26 cellular contexts compared by ENCODE assay signal in the genomic region with DNA sequence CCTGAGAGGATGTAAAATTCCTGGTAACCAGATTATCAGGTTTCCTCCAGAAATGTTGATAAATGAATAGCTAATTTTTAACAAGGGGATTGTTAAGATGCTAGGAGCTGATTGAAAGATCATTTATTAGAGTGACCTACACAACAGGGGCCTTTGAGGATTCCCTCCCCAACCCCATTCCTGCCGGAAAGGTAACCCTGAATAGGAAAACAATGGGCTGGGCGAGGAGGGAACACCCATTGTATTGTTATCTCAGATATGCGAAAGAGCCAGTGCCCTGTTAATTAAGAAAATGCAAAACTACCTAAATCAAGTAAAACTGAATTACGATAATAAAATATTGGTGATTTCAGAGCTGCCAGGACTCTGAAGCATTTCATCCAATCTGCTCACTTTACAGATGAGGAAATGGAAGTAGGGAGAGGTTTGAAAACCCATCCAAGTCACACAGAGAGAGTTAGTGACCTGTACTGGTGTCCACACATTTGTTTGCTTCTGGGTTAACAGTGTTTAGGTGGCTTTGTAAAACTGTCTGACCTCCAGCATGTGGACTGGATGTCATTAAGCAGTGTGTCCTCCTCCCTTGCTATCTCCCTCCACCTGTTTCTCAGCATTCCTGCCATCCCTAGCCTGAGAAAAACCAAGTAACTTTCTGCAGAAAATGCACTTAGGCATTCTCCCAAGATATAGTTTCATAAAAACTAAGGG.
DNase-seq lines count a peak whose midpoint lies in the region; ATAC-seq, FAIRE-seq and TF ChIP-seq lines count a peak whose summit lies in the region.
"Had no signal": no experiment of that assay in that cellular context is flagged by ENCODE, and none has a peak within 500 bp of the region (broad histone marks: within the 10 kb centered on the region; RNA-seq: fewer than 3 reads in every experiment).

No MANE protein-coding gene starts in this region.

- H3K27me3 ChIP-seq in H9 (ENCODE audit: insufficient read depth, low read length): no peaks in the 10 kb centered on the region
- H3K27me3 ChIP-seq in liver (ENCODE audit: control insufficient read depth in 4 of 4, insufficient read depth in 4 of 4, low read length in 3 of 4): no peaks in the 10 kb centered on the region
- H3K27me3 ChIP-seq: BLaER1 treated with 17β-estradiol and CSF1 and Interleukin-3, amounts not matched to agents 10 nM and 100 nM; MG63; SJSA1 had no signal

- H3K4me1 ChIP-seq in H9 (ENCODE audit: insufficient read depth, low read length) (peaks cover 4% of the 10 kb centered on the region), liver (ENCODE audit: control insufficient read depth in 4 of 4, insufficient read depth in 4 of 4, low read length in 3 of 4) (peaks cover 4 to 11% (median 9%) of the 10 kb centered on the region in 4 donors)
- H3K4me1 ChIP-seq: A549; BLaER1 treated with 17β-estradiol and CSF1 and Interleukin-3, amounts not matched to agents 10 nM and 100 nM; SJSA1 had no signal

- H3K14ac ChIP-seq in H9 (ENCODE audit: insufficient read depth, low read length): no peak overlapping the region

- H3T11ph ChIP-seq in H9 (ENCODE audit: low read length): no peak overlapping the region

- H3K18ac ChIP-seq in H9 (ENCODE audit: insufficient read length, low read depth, low read length): no peak overlapping the region

- H3K9ac ChIP-seq in H9 (ENCODE audit: extremely low read depth, insufficient read length, low read length): no peak overlapping the region
- no peak overlapping the region for H3K9ac ChIP-seq in liver (ENCODE audit: low read depth in 1 of 2, low read length in 2 of 2)
- H3K9ac ChIP-seq: BLaER1 treated with 17β-estradiol and CSF1 and Interleukin-3, amounts not matched to agents 10 nM and 100 nM had no signal

- no peak overlapping the region for H3K4ac ChIP-seq in H9 (ENCODE audit: low read depth, low read length)

- peak overlapping the region in 2 of 3 experiments; percentile 18 to 39; a peak in 1 of 7 replicates for H3K27ac Mint-ChIP-seq in H9
- H3K27ac Mint-ChIP-seq in WTC11: no peak overlapping the region
- peak overlapping the region; percentile 90 for H3K27ac Mint-ChIP-seq in type B pancreatic cell
- H3K27ac Mint-ChIP-seq in activated naive CD4-positive, alpha-beta T cell treated with anti-CD3 and anti-CD28 coated beads, Interleukin-2, amount 50 U/mL, for 72 hours: no peak overlapping the region
- H3K27ac Mint-ChIP-seq: CD4-positive, alpha-beta T cell had no signal

- CTCF ChIA-PET in WTC11 (lab: Charles Lee): no interaction called here

- peak in 1 of 2 donors; percentile 46 for TF ChIP-seq RAD21 in liver (IDR thresholded peaks at IDR 0.05)

- no peak overlapping the region for H2AFZ ChIP-seq in H9 (ENCODE audit: low read length)

- no peak overlapping the region for H3K23ac ChIP-seq in H9 (ENCODE audit: insufficient read length, low read depth, low read length)

- no peaks in the 10 kb centered on the region for H4K20me1 ChIP-seq in H9 (ENCODE audit: control insufficient read depth, insufficient read depth, insufficient read length)
- H4K20me1 ChIP-seq: BLaER1 treated with 17β-estradiol and CSF1 and Interleukin-3, amounts not matched to agents 10 nM and 100 nM had no signal

- FAIRE-seq in D721Med (lab: Jason Lieb, UNC): no peak
- FAIRE-seq: A549, GM12878, H54, HTR-8/SVneo had no signal

- no peak overlapping the region for H3K56ac ChIP-seq in H9 (ENCODE audit: insufficient read length, low read depth, low read length)

- H3K27ac ChIP-seq in H9 (ENCODE audit: insufficient read length, low read depth, low read length) (no peak overlapping the region), liver (ENCODE audit: low read depth in 1 of 2, low read length in 2 of 2) (no peak overlapping the region)
- H3K27ac ChIP-seq: A549; BLaER1 treated with 17β-estradiol and CSF1 and Interleukin-3, amounts not matched to agents 10 nM and 100 nM; SJSA1 had no signal

- H3K9me3 ChIP-seq in H9 (ENCODE audit: control insufficient read depth, low read depth, low read length) (no peaks in the 10 kb centered on the region), liver (ENCODE audit: control insufficient read depth in 4 of 4, low read length in 3 of 4) (no peaks in the 10 kb centered on the region)
- H3K9me3 ChIP-seq: A549; BLaER1 treated with 17β-estradiol and CSF1 and Interleukin-3, amounts not matched to agents 10 nM and 100 nM; MG63; SJSA1 had no signal

- WGBS in H9 (ENCODE audit: extremely low coverage, insufficient read length, low lambda C conversion rate): no CpG with 5 or more reads among the region's 4 CpGs
- WGBS in liver: 67% methylated on average over 4 of the region's 4 CpGs

- H3K36me3 ChIP-seq in liver (ENCODE audit: control insufficient read depth in 4 of 4, insufficient read depth in 3 of 4, low read depth in 1 of 4, low read length in 3 of 4): no peaks in the 10 kb centered on the region
- H3K36me3 ChIP-seq: BLaER1 treated with 17β-estradiol and CSF1 and Interleukin-3, amounts not matched to agents 10 nM and 100 nM; MG63; SJSA1 had no signal

- H2AK5ac ChIP-seq in H9 (ENCODE audit: insufficient read length, low read length): no peak overlapping the region

- ATAC-seq in WTC11: peak; percentile 60
- ATAC-seq in activated naive CD4-positive, alpha-beta T cell treated with anti-CD3 and anti-CD28 coated beads, Interleukin-2, amount 50 U/mL, for 72 hours: no peak
- ATAC-seq: A549, GM12878, PC-3, Right ventricle myocardium inferior had no signal

- H3K36me3 Mint-ChIP-seq in H9 (ENCODE audit: insufficient read depth in 1 of 3, low read depth in 3 of 3) (no peaks in the 10 kb centered on the region), WTC11 (no peaks in the 10 kb centered on the region), type B pancreatic cell (no peaks in the 10 kb centered on the region)
- no peaks in the 10 kb centered on the region for H3K36me3 Mint-ChIP-seq in activated naive CD4-positive, alpha-beta T cell treated with anti-CD3 and anti-CD28 coated beads, Interleukin-2, amount 50 U/mL, for 72 hours

- no peak overlapping the region for H2BK5ac ChIP-seq in H9 (ENCODE audit: insufficient read length, low read length)

- H3K4me2 ChIP-seq in H9 (ENCODE audit: insufficient read depth, insufficient read length, low read length): no peak overlapping the region
- H3K4me2 ChIP-seq: A549; BLaER1 treated with 17β-estradiol and CSF1 and Interleukin-3, amounts not matched to agents 10 nM and 100 nM had no signal

- H2BK15ac ChIP-seq in H9 (ENCODE audit: low read depth, low read length): no peak overlapping the region

- no peak overlapping the region for H2BK20ac ChIP-seq in H9 (ENCODE audit: low read depth, low read length, poor library complexity, severe bottlenecking)

- no peak for DNase-seq in H9
- no peak for DNase-seq in WTC11 (ENCODE audit: low spot score)
- no peak for DNase-seq in type B pancreatic cell (ENCODE audit: extremely low spot score, unreplicated experiment)
- no peak for DNase-seq in D721Med (ENCODE audit: insufficient read length, low spot score)
- DNase-seq in activated naive CD4-positive, alpha-beta T cell treated with anti-CD3 and anti-CD28 coated beads, Interleukin-2, amount 50 U/mL, for 72 hours (ENCODE audit: low spot score in 2 of 2): no peak
- no peak for DNase-seq in NCI-H345 (lab: John Stamatoyannopoulos, UW)
- DNase-seq: AML-193; CD4-positive, alpha-beta T cell; DMS 273 treated with DMSO at 0.1 percent for 48 hours; DMS79; EL; GDM1; KBM-7; MG63; NCI-H1105 treated with DMSO at 0.1 percent for 48 hours; NCI-H2029; PC-3; T-helper 1 cell had no signal

- no peaks in the 10 kb centered on the region for H3K79me1 ChIP-seq in H9 (ENCODE audit: insufficient read depth, low read depth, low read length, poor library complexity, severe bottlenecking)

- no peak for TF ChIP-seq CTCF in H9 (conservative IDR thresholded peaks at IDR 0.05)
- no peak for TF ChIP-seq CTCF in WTC11 (IDR thresholded peaks at IDR 0.05)
- no peak for TF ChIP-seq CTCF in liver (IDR thresholded peaks at IDR 0.05; ENCODE audit: low read depth, low read length, missing input control)
- no peak for TF ChIP-seq CTCF in type B pancreatic cell (conservative IDR thresholded peaks at IDR 0.05)
- no peak for TF ChIP-seq CTCF in D721Med (IDR thresholded peaks at IDR 0.05; ENCODE audit: insufficient read depth, missing control alignments)

- no peaks in the 10 kb centered on the region; the same call in 1 of the 2 replicates for H3K27me3 Mint-ChIP-seq in H9 (ENCODE audit: low read depth)
- no peaks in the 10 kb centered on the region for H3K27me3 Mint-ChIP-seq in WTC11 (ENCODE audit: low read depth)
- H3K27me3 Mint-ChIP-seq in type B pancreatic cell: no peaks in the 10 kb centered on the region
- H3K27me3 Mint-ChIP-seq: CD4-positive, alpha-beta T cell had no signal

- H3K23me2 ChIP-seq in H9 (ENCODE audit: insufficient read length, low read depth, low read length, poor library complexity, severe bottlenecking): no peaks in the 10 kb centered on the region

- H3K4me1 Mint-ChIP-seq in H9: peaks cover 11 to 17% of the 10 kb centered on the region in 2 experiments
- H3K4me1 Mint-ChIP-seq in WTC11: peaks cover 12% of the 10 kb centered on the region
- H3K4me1 Mint-ChIP-seq in type B pancreatic cell (ENCODE audit: unreplicated experiment): peaks cover 5% of the 10 kb centered on the region

- H4K5ac ChIP-seq in H9 (ENCODE audit: insufficient read length, low read depth, low read length): no peak overlapping the region

- H4K8ac ChIP-seq in H9 (replicated peaks; ENCODE audit: insufficient read length, low read depth, low read length): no peak overlapping the region

- no peak overlapping the region for H2BK12ac ChIP-seq in H9 (ENCODE audit: insufficient read length, low read depth, low read length)

- H3K4me3 Mint-ChIP-seq in H9 (no peak overlapping the region), WTC11 (no peak overlapping the region), type B pancreatic cell (peak overlapping the region; percentile 58)
- H3K4me3 Mint-ChIP-seq: CD4-positive, alpha-beta T cell had no signal

- H4K91ac ChIP-seq in H9 (ENCODE audit: insufficient read length, low read depth, low read length): no peak overlapping the region

- H3K9me3 Mint-ChIP-seq in H9 (no peaks in the 10 kb centered on the region; a peak in 1 of 5 replicates), WTC11 (no peaks in the 10 kb centered on the region), type B pancreatic cell (no peaks in the 10 kb centered on the region)
- H3K9me3 Mint-ChIP-seq in activated naive CD4-positive, alpha-beta T cell treated with anti-CD3 and anti-CD28 coated beads, Interleukin-2, amount 50 U/mL, for 72 hours: no peaks in the 10 kb centered on the region
- H3K9me3 Mint-ChIP-seq: CD4-positive, alpha-beta T cell had no signal

- no peak overlapping the region for H2BK120ac ChIP-seq in H9 (ENCODE audit: low read depth, low read length, poor library complexity, severe bottlenecking)

- POLR2A ChIA-PET in WTC11 (lab: Charles Lee): no interaction called here

- H3K79me2 ChIP-seq in H9 (ENCODE audit: insufficient read depth, low read length): no peaks in the 10 kb centered on the region

- no peak overlapping the region for H3K4me3 ChIP-seq in liver (ENCODE audit: low read depth in 1 of 3, low read length in 3 of 3)
- H3K4me3 ChIP-seq: A549; BLaER1 treated with 17β-estradiol and CSF1 and Interleukin-3, amounts not matched to agents 10 nM and 100 nM; GM12878; MG63; SJSA1 had no signal

TF ChIP-seq in WTC11, 78 proteins besides CTCF, POLR2A, EP300 and RAD21 (continues in another document):
- TF ChIP-seq CREB1 (CRISPR knock-in tag; IDR thresholded peaks at IDR 0.05): no peak

TF ChIP-seq in liver, 16 proteins besides CTCF, POLR2A, EP300 and RAD21 (continues in another document):
- no peak for TF ChIP-seq HNF4G (IDR thresholded peaks at IDR 0.05)

Comparison
In these comparisons a context has a peak if more than half of its experiments do, and no peak if none do; other contexts are left out.
1. H3K27ac Mint-ChIP-seq: peak in H9 (2 of 3) and type B pancreatic cell (single experiment); none in WTC11 (single experiment) and activated naive CD4-positive, alpha-beta T cell treated with anti-CD3 and anti-CD28 coated beads, Interleukin-2, amount 50 U/mL, for 72 hours (0 of 2).